ENCODE assay signal across 23 cellular contexts in genomic region chr9:36950389-36950788, GRCh38.
"Had no signal": no experiment of that assay in that cellular context is flagged by ENCODE, and none has a peak within 500 bp of the region (broad histone marks: within the 10 kb centered on the region; RNA-seq: fewer than 3 reads in every experiment).

No MANE protein-coding gene starts in this region.

- H3K27ac ChIP-seq: breast epithelium, colonic mucosa, dorsolateral prefrontal cortex, esophagus squamous epithelium, gastrocnemius medialis, lower lobe of right lung, thoracic aorta had no signal

- H3K9me3 ChIP-seq: breast epithelium, colonic mucosa, esophagus squamous epithelium, gastrocnemius medialis, lower lobe of right lung, thoracic aorta had no signal

- H3K4me1 Mint-ChIP-seq: activated naive CD8-positive, alpha-beta T cell treated with anti-CD3 and anti-CD28 coated beads for 36 hours; activated T-helper 17 cell treated with anti-CD3 and anti-CD28 coated beads, Interleukin-2, amount 50 U/mL, for 72 hours; mesothelial cell of epicardium had no signal

- H3K36me3 ChIP-seq: breast epithelium, colonic mucosa, esophagus squamous epithelium, gastrocnemius medialis, lower lobe of right lung, thoracic aorta had no signal

- H3K4me3 ChIP-seq: breast epithelium, colonic mucosa, dorsolateral prefrontal cortex, esophagus squamous epithelium, gastrocnemius medialis, lower lobe of right lung, thoracic aorta had no signal

- DNase-seq: activated CD4-positive, alpha-beta T cell treated with anti-CD3 and anti-CD28 coated beads, Interleukin-2, amount 50 U/mL, for 1 hour; activated CD4-positive, CD25-positive, alpha-beta regulatory T cell treated with anti-CD3 and anti-CD28 coated beads, Interleukin-2, amount 50 U/mL, for 72 hours; activated CD8-positive, alpha-beta T cell treated with anti-CD3 and anti-CD28 coated beads, Interleukin-2, amount 10 ng/mL, durations not matched to agents 7 days and 5 days; activated naive CD4-positive, alpha-beta T cell treated with Interleukin-2 at 50 U/mL for 16 hours; activated naive CD8-positive, alpha-beta T cell treated with anti-CD3 and anti-CD28 coated beads for 36 hours; colonic mucosa; dorsolateral prefrontal cortex; esophagus squamous epithelium; gastrocnemius medialis; lower lobe of right lung; retina; stimulated activated CD4-positive, alpha-beta T cell treated with anti-CD3 and anti-CD28 coated beads, Interleukin-2, amount 100 ng/mL, for 48 hours; stimulated activated CD8-positive, alpha-beta memory T cell treated with anti-CD3 and anti-CD28 coated beads, Interleukin-4, amount 100 ng/mL, for 48 hours; stimulated activated naive CD4-positive, alpha-beta T cell treated with Interleukin-2 at 50 U/mL for 16 hours had no signal

- H3K9me3 Mint-ChIP-seq: activated T-cell treated with anti-CD3 and anti-CD28 coated beads, Interleukin-2, amount 50 U/mL, for 24 hours; activated T-helper 17 cell treated with anti-CD3 and anti-CD28 coated beads, Interleukin-2, amount 50 U/mL, for 72 hours; natural killer cell treated with Interleukin-12 subunit alpha and Interleukin-12 subunit beta and Interleukin-15 and Interleukin-18, amount 100 ng/mL, for 72 hours; type B pancreatic cell had no signal

- H3K27ac Mint-ChIP-seq: activated CD8-positive, alpha-beta T cell treated with anti-CD3 and anti-CD28 coated beads, Interleukin-2, amount 10 ng/mL, durations not matched to agents 7 days and 5 days; activated naive CD8-positive, alpha-beta T cell treated with anti-CD3 and anti-CD28 coated beads for 36 hours; activated T-cell treated with anti-CD3 and anti-CD28 coated beads, Interleukin-2, amount 50 U/mL, for 24 hours; activated T-helper 17 cell treated with anti-CD3 and anti-CD28 coated beads, Interleukin-2, amount 50 U/mL, for 72 hours; mesothelial cell of epicardium; natural killer cell treated with Interleukin-12 subunit alpha and Interleukin-12 subunit beta and Interleukin-15 and Interleukin-18, amount 100 ng/mL, for 72 hours; progenitor cell of endocrine pancreas; type B pancreatic cell had no signal

- H3K27me3 ChIP-seq: colonic mucosa had no signal

- H3K36me3 Mint-ChIP-seq: activated naive CD8-positive, alpha-beta T cell treated with anti-CD3 and anti-CD28 coated beads for 36 hours; mesothelial cell of epicardium; natural killer cell treated with Interleukin-12 subunit alpha and Interleukin-12 subunit beta and Interleukin-15 and Interleukin-18, amount 100 ng/mL, for 72 hours; type B pancreatic cell had no signal

- H3K4me1 ChIP-seq: breast epithelium, colonic mucosa, lower lobe of right lung had no signal

- H3K4me3 Mint-ChIP-seq: activated CD8-positive, alpha-beta T cell treated with anti-CD3 and anti-CD28 coated beads, Interleukin-2, amount 10 ng/mL, durations not matched to agents 7 days and 5 days; activated naive CD8-positive, alpha-beta T cell treated with anti-CD3 and anti-CD28 coated beads for 36 hours; activated T-cell treated with anti-CD3 and anti-CD28 coated beads, Interleukin-2, amount 50 U/mL, for 24 hours; activated T-helper 17 cell treated with anti-CD3 and anti-CD28 coated beads, Interleukin-2, amount 50 U/mL, for 72 hours; mesothelial cell of epicardium; natural killer cell treated with Interleukin-12 subunit alpha and Interleukin-12 subunit beta and Interleukin-15 and Interleukin-18, amount 100 ng/mL, for 72 hours; type B pancreatic cell had no signal

- ATAC-seq: activated CD8-positive, alpha-beta T cell treated with anti-CD3 and anti-CD28 coated beads, Interleukin-2, amount 10 ng/mL, durations not matched to agents 7 days and 5 days; activated T-helper 17 cell treated with anti-CD3 and anti-CD28 coated beads, Interleukin-2, amount 50 U/mL, for 72 hours; gastrocnemius medialis; left lobe of liver; lower lobe of right lung; natural killer cell treated with Interleukin-12 subunit alpha and Interleukin-12 subunit beta and Interleukin-15 and Interleukin-18, amount 100 ng/mL, for 72 hours had no signal
